In genomic region chr19:12858041-12858928, GRCh38 we compare ENCODE assay signal across 1 cellular context.
TF ChIP-seq lines count a peak whose summit lies in the region.

No MANE protein-coding gene starts in this region.

TF ChIP-seq in K562, 482 proteins besides CTCF, POLR2A, EP300 and RAD21:
- TF ChIP-seq ZBTB33 (CRISPR knock-in tag; IDR thresholded peaks at IDR 0.05) (peak; percentile 96), KDM1A (IDR thresholded peaks at IDR 0.05) (peak; percentile 13 to 35; a peak in 1 of 4 replicates), BDP1 (IDR thresholded peaks at IDR 0.05; ENCODE audit: insufficient read depth, insufficient read length) (no peak), ATF7 (IDR thresholded peaks at IDR 0.05) (no peak), RBM25 (IDR thresholded peaks at IDR 0.05; ENCODE audit: low read depth, low read length, severe bottlenecking) (peak; percentile 13), KLF1 (tag; IDR thresholded peaks at IDR 0.05) (peak; percentile 70), CBX1 (IDR thresholded peaks at IDR 0.05; ENCODE audit: low read depth) (no peak), MEF2D (tag; conservative IDR thresholded peaks at IDR 0.05; ENCODE audit: low read depth) (no peak), GATA2 (CRISPR knock-in tag; IDR thresholded peaks at IDR 0.05) (no peak), MBD2 (IDR thresholded peaks at IDR 0.05; ENCODE audit: borderline replicate concordance, low read depth) (no peak), BCOR (IDR thresholded peaks at IDR 0.05) (peak; percentile 97)
- TF ChIP-seq, protein P1, sequence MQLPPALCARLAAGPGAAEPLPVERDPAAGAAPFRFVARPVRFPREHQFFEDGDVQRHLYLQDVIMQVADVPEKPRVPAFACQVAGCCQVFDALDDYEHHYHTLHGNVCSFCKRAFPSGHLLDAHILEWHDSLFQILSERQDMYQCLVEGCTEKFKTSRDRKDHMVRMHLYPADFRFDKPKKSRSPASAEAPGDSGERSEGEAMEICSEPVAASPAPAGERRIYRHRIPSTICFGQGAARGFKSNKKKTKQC (CRISPR knock-in tag; IDR thresholded peaks at IDR 0.05) = no peak
TF ChIP-seq in K562: peak in this region for 5.
